ENCODE assay signal across 26 cellular contexts in genomic region chr21:28427356-28428022, GRCh38.
DNase-seq lines count a peak whose midpoint lies in the region; ATAC-seq, FAIRE-seq and TF ChIP-seq lines count a peak whose summit lies in the region.
"Had no signal": no experiment of that assay in that cellular context is flagged by ENCODE, and none has a peak within 500 bp of the region (broad histone marks: within the 10 kb centered on the region; RNA-seq: fewer than 3 reads in every experiment).

No MANE protein-coding gene starts in this region.

- H3K27me3 ChIP-seq in bronchial epithelial cell (ENCODE audit: control insufficient read depth, insufficient read depth, low read length) (no peaks in the 10 kb centered on the region), keratinocyte (ENCODE audit: control insufficient read depth, extremely low read depth, insufficient read depth, low read length) (no peaks in the 10 kb centered on the region)
- H3K27me3 ChIP-seq: BLaER1 treated with 17β-estradiol and CSF1 and Interleukin-3, amounts not matched to agents 10 nM and 100 nM; esophagus muscularis mucosa; sigmoid colon; SJSA1 had no signal

- no peak for TF ChIP-seq CTCF in bronchial epithelial cell (IDR thresholded peaks at IDR 0.05; ENCODE audit: insufficient read depth, low read length, severe bottlenecking)
- TF ChIP-seq CTCF in keratinocyte (optimal IDR thresholded peaks at IDR 0.05 in 1 of 3, IDR thresholded peaks at IDR 0.05 in 1 of 3, conservative IDR thresholded peaks at IDR 0.05 in 1 of 3; ENCODE audit: extremely low read depth in 1 of 3, insufficient read depth in 2 of 3, low read length in 3 of 3) = no peak

- peak overlapping the region; percentile 29 for H3K4me2 ChIP-seq in keratinocyte (ENCODE audit: control insufficient read depth, extremely low read depth, insufficient read depth, low read depth, low read length)
- H3K4me2 ChIP-seq: BLaER1 treated with 17β-estradiol and CSF1 and Interleukin-3, amounts not matched to agents 10 nM and 100 nM had no signal

- no peaks in the 10 kb centered on the region for H3K79me2 ChIP-seq in keratinocyte (ENCODE audit: control insufficient read depth, insufficient read depth, low read length)

- FAIRE-seq in HTR-8/SVneo (lab: Jason Lieb, UNC) (peak; percentile 48), bronchial epithelial cell (lab: Jason Lieb, UNC) (no peak), keratinocyte (lab: Jason Lieb, UNC) (no peak)

- dilution Hi-C loops in keratinocyte (cut with MboI; ENCODE audit: extremely low pct_ligation_motif_present, low sequenced_read_pairs) = no loop called here

- no peak overlapping the region for H2AFZ ChIP-seq in keratinocyte (ENCODE audit: control insufficient read depth, low read length)

- ATAC-seq in HG02610 (IDR thresholded peaks at IDR 0.05; ENCODE audit: unreplicated experiment) (no peak), HG03139 (IDR thresholded peaks at IDR 0.05; ENCODE audit: unreplicated experiment) (no peak)
- ATAC-seq in activated CD4-positive, CD25-positive, alpha-beta regulatory T cell treated with anti-CD3 and anti-CD28 coated beads, Interleukin-2, amount 50 U/mL, for 24 hours = no peak
- ATAC-seq: activated T-cell treated with anti-CD3 and anti-CD28 coated beads, Interleukin-2, amount 50 U/mL, for 72 hours; left lobe of liver; Panc1; T-helper 17 cell had no signal

- H3K4me3 ChIP-seq in bronchial epithelial cell (ENCODE audit: low read depth, low read length) = no peak overlapping the region
- no peak overlapping the region for H3K4me3 ChIP-seq in keratinocyte (ENCODE audit: control insufficient read depth in 2 of 3, extremely low read depth in 1 of 3, insufficient read depth in 2 of 3, low read depth in 1 of 3, low read length in 3 of 3)
- H3K4me3 ChIP-seq: BLaER1 treated with 17β-estradiol and CSF1 and Interleukin-3, amounts not matched to agents 10 nM and 100 nM; esophagus muscularis mucosa; sigmoid colon; SJSA1 had no signal

- no peaks in the 10 kb centered on the region for H4K20me1 ChIP-seq in keratinocyte (ENCODE audit: control insufficient read depth, extremely low read depth, insufficient read depth, low read length)
- H4K20me1 ChIP-seq: BLaER1 treated with 17β-estradiol and CSF1 and Interleukin-3, amounts not matched to agents 10 nM and 100 nM had no signal

- H3K4me1 ChIP-seq in keratinocyte (ENCODE audit: control insufficient read depth, extremely low read depth, insufficient read depth, low read length) = peaks cover 11% of the 10 kb centered on the region
- H3K4me1 ChIP-seq: BLaER1 treated with 17β-estradiol and CSF1 and Interleukin-3, amounts not matched to agents 10 nM and 100 nM; sigmoid colon had no signal

- H3K36me3 ChIP-seq in bronchial epithelial cell (ENCODE audit: control insufficient read depth, insufficient read depth, low read length) = no peaks in the 10 kb centered on the region
- no peaks in the 10 kb centered on the region for H3K36me3 ChIP-seq in keratinocyte (ENCODE audit: control insufficient read depth in 2 of 2, extremely low read depth in 1 of 2, insufficient read depth in 2 of 2, low read length in 2 of 2)
- H3K36me3 ChIP-seq: BLaER1 treated with 17β-estradiol and CSF1 and Interleukin-3, amounts not matched to agents 10 nM and 100 nM; esophagus muscularis mucosa; sigmoid colon; SJSA1 had no signal

- H3K27ac ChIP-seq in keratinocyte (ENCODE audit: control insufficient read depth, insufficient read depth, low read length) = no peak overlapping the region
- H3K27ac ChIP-seq: BLaER1 treated with 17β-estradiol and CSF1 and Interleukin-3, amounts not matched to agents 10 nM and 100 nM; esophagus muscularis mucosa; sigmoid colon; SJSA1 had no signal

- H3K9me3 ChIP-seq in keratinocyte (ENCODE audit: control insufficient read depth, low read depth, low read length) = no peaks in the 10 kb centered on the region
- H3K9me3 ChIP-seq: esophagus muscularis mucosa, sigmoid colon, SJSA1 had no signal

- H3K9me1 ChIP-seq in keratinocyte (ENCODE audit: control insufficient read depth, extremely low read depth, insufficient read depth, low read length) = no peaks in the 10 kb centered on the region

- DNase-seq in AG08395 (ENCODE audit: low spot score) = peak; percentile 25
- DNase-seq in HTR-8/SVneo (ENCODE audit: insufficient read length, low spot score) = peak; percentile 41
- DNase-seq in bronchial epithelial cell (ENCODE audit: low read depth) = peak; percentile 15
- no peak for DNase-seq in keratinocyte (ENCODE audit: low read depth, low spot score)
- no peak for DNase-seq in NCI-H146 treated with DMSO at 0.1 percent for 48 hours (lab: John Stamatoyannopoulos, UW; ENCODE audit: unreplicated experiment)
- DNase-seq: activated CD4-positive, alpha-beta T cell treated with anti-CD3 and anti-CD28 coated beads for 4 hours; activated naive CD4-positive, alpha-beta T cell treated with anti-CD3 and anti-CD28 coated beads, Interleukin-2, amount 50 U/mL, for 16 hours; activated T-cell treated with anti-CD3 and anti-CD28 coated beads, Interleukin-2, amount 50 U/mL, for 72 hours; anterior cingulate cortex; cerebellar nuclear complex; H9; Kasumi-1; NCI-H1105; NCI-H2107; nephron progenitor cell; posterior cingulate gyrus; sigmoid colon; T-helper 17 cell had no signal

- no peak overlapping the region for H3K9ac ChIP-seq in keratinocyte (ENCODE audit: control insufficient read depth, extremely low read depth, insufficient read depth, low read length)
- H3K9ac ChIP-seq: BLaER1 treated with 17β-estradiol and CSF1 and Interleukin-3, amounts not matched to agents 10 nM and 100 nM had no signal

Comparison
In these comparisons a context has a peak if more than half of its experiments do, and no peak if none do; other contexts are left out.
1. DNase-seq: peak in AG08395 (single experiment), HTR-8/SVneo (single experiment) and bronchial epithelial cell (single experiment); none in keratinocyte (single experiment) and NCI-H146 treated with DMSO at 0.1 percent for 48 hours (single experiment).